Comparison of ENCODE assay signal across 8 cellular contexts in the genomic region with DNA sequence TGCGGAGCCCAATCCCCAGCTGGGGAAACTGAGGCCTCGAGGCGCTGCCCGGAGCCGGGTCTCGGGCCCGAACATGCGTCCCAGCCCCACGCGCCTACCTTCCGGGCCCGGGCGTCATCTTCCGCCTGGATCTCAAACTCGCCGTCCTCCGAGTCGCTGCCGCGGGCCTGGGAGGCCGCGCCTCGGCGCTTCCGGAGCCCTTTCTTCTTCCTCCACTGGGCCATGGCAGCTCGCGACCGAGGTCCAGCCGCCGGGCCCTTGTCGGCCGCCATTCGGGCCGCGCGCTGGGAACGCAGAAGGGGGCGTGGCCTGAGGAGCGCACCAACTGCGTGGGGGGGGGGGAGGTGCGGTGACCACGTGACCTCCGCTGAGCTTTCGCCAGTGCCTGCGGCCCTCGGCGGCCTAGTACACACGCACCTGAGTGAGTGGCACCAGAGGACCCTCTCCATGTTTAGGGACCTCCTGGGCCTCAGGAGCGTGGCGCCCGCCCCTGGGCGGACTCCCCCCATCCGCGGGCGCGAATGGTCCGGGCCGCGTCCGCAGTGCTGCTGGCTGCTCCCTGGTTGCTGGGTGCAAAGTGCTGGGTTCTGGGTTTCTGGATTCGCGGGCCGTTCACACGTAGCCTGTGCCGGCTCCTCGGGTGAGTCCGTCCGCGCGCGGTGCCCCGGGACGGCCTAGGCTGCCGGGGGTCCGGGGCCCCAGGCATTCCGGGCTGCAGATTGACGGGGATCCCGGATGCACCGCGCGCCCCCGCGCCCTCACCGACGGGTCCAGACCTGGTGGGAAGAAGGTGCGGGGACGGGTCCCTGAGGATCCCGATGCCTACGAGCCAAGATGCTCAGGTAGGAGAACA. TPM values are rescaled to one million over a fixed set of nuclear protein-coding genes. Genes with fewer than 3 reads are reported as not detected.
DNase-seq lines count a peak whose midpoint lies in the region; ATAC-seq, FAIRE-seq and TF ChIP-seq lines count a peak whose summit lies in the region.

A gene with protein sequence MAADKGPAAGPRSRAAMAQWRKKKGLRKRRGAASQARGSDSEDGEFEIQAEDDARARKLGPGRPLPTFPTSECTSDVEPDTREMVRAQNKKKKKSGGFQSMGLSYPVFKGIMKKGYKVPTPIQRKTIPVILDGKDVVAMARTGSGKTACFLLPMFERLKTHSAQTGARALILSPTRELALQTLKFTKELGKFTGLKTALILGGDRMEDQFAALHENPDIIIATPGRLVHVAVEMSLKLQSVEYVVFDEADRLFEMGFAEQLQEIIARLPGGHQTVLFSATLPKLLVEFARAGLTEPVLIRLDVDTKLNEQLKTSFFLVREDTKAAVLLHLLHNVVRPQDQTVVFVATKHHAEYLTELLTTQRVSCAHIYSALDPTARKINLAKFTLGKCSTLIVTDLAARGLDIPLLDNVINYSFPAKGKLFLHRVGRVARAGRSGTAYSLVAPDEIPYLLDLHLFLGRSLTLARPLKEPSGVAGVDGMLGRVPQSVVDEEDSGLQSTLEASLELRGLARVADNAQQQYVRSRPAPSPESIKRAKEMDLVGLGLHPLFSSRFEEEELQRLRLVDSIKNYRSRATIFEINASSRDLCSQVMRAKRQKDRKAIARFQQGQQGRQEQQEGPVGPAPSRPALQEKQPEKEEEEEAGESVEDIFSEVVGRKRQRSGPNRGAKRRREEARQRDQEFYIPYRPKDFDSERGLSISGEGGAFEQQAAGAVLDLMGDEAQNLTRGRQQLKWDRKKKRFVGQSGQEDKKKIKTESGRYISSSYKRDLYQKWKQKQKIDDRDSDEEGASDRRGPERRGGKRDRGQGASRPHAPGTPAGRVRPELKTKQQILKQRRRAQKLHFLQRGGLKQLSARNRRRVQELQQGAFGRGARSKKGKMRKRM (minus strand): TSS at position 299 of the 853 bp plus-strand sequence. CDS start 27 bp downstream, at position 272.
RITA1 (plus strand) TSS at position 542 of the 853 bp plus-strand sequence. CDS start 1,026 bp downstream, outside the sequence.

- WGBS in urinary bladder = under 1% methylated on average over 89 of the region's 89 CpGs

- FAIRE-seq in GM12891 (lab: Jason Lieb, UNC) = peak; percentile 90

- peak within 1 kb of the TSS; percentile 91 to 98 for H3K27ac ChIP-seq in right atrium auricular region
- H3K27ac ChIP-seq in urinary bladder (ENCODE audit: low read depth) = peak within 1 kb of the TSS; percentile 96

- H3K36me3 ChIP-seq in right atrium auricular region = peaks cover 4% of the 10 kb centered on the region
- H3K36me3 ChIP-seq in urinary bladder (ENCODE audit: insufficient read depth) = no peaks in the 10 kb centered on the region

- ATAC-seq in HG02588 (IDR thresholded peaks at IDR 0.05; ENCODE audit: unreplicated experiment) = peak; percentile 46

- H3K4me3 ChIP-seq in right atrium auricular region (peak within 1 kb of the TSS; percentile 98 to 100), urinary bladder (ENCODE audit: low read depth, low read length) (peak within 1 kb of the TSS; percentile 75)

- no peaks in the 10 kb centered on the region for H3K9me3 ChIP-seq in right atrium auricular region

- no peaks in the 10 kb centered on the region for H3K27me3 ChIP-seq in right atrium auricular region

- TF ChIP-seq POLR2A in GM12891 (IDR thresholded peaks at IDR 0.05; ENCODE audit: low read depth, low read length) = peak; percentile 89

- DNase-seq in GM12891 (ENCODE audit: insufficient read length, low spot score) = peak; percentile 63
- DNase-seq in NCI-H1092 (lab: John Stamatoyannopoulos, UW) = peak; percentile 78
- peak; percentile 65 to 80 (median 70) for DNase-seq in T-helper 2 cell
- peak in 54 of 56 donors; percentile 26 to 90 (median 76) for DNase-seq in amygdala (lab: John Stamatoyannopoulos, UW)
- DNase-seq in right atrium auricular region (ENCODE audit: low spot score) = peak; percentile 81
- no peak for DNase-seq in pulmonary artery endothelial cell (ENCODE audit: low read depth, low spot score)

- H3K4me1 ChIP-seq in right atrium auricular region (peaks cover 0 to 27% of the 10 kb centered on the region in 2 donors), urinary bladder (ENCODE audit: insufficient read depth) (no peaks in the 10 kb centered on the region)

- TF ChIP-seq CTCF in right atrium auricular region (IDR thresholded peaks at IDR 0.05) = no peak

TF ChIP-seq in GM12891, 5 proteins besides CTCF, POLR2A, EP300 and RAD21:
- TF ChIP-seq PAX5 (IDR thresholded peaks at IDR 0.05; ENCODE audit: insufficient read depth, low read length, severe bottlenecking) = no peak
- TF ChIP-seq TAF1 (IDR thresholded peaks at IDR 0.05; ENCODE audit: low read depth, low read length) = peak; percentile 86
- TF ChIP-seq POU2F2 (IDR thresholded peaks at IDR 0.05; ENCODE audit: low read depth, low read length) = no peak
- no peak for TF ChIP-seq SPI1 (IDR thresholded peaks at IDR 0.05; ENCODE audit: low read depth, low read length)
- peak; percentile 80 for TF ChIP-seq POLR2AphosphoS5 (IDR thresholded peaks at IDR 0.05; ENCODE audit: low read depth, low read length)

RNA-seq across cellular contexts. Expression of the first gene that starts in this region (rescaled TPM):
- polyA plus RNA-seq in GM12891 (2012; ENCODE audit: low read depth, missing spikeins) = 48.2 TPM
- total RNA-seq in right atrium auricular region (10 to 100 TPM; 35.1 to 38.0 TPM), pulmonary artery endothelial cell (47.5 and 49.1 TPM in 2 replicates), urinary bladder (10.3 TPM)
- polyA plus RNA-seq in urinary bladder = 54.4 TPM

RNA-seq across cellular contexts. Expression of gene RITA1, which starts in this region (rescaled TPM):
- 15.9 TPM for polyA plus RNA-seq in GM12891 (2012; ENCODE audit: low read depth, missing spikeins)
- total RNA-seq in right atrium auricular region (10 to 100 TPM; 18.2 to 25.4 TPM), pulmonary artery endothelial cell (22.3 and 26.1 TPM in 2 replicates), urinary bladder (5.8 TPM)
- 13.8 TPM for polyA plus RNA-seq in urinary bladder
